ENCODE assay signal across 1 cellular context in the genomic region with DNA sequence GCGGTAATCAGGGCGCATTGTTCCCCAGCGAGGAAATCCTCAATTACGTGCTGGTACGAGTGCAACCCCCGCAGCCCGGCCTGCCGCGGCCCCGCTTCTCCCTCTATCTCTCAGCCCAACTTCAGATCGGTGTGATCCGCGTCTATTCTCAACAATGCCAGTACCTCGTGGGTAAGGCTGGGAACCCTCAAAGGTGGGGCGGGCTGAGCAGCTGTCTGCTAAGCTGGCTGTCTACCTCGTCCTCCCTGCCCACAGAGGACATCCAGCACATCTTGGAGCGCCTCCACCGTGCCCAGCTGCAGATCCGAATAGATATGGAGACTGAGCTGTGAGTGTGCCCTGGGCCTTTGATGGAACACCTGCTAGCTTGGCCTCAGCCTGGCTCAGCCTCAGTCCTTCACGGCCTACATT.
TF ChIP-seq lines count a peak whose summit lies in the region.

No MANE protein-coding gene starts in this region.

TF ChIP-seq in H1, 55 proteins besides CTCF, POLR2A, EP300 and RAD21:
- TF ChIP-seq SIRT6 (IDR thresholded peaks at IDR 0.05; ENCODE audit: low read length) (no peak), HDAC2 (IDR thresholded peaks at IDR 0.05; ENCODE audit: borderline replicate concordance in 1 of 2, low read depth in 2 of 2, low read length in 2 of 2) (no peak), RXRA (IDR thresholded peaks at IDR 0.05; ENCODE audit: insufficient read depth, low read depth, low read length) (no peak), SP4 (IDR thresholded peaks at IDR 0.05; ENCODE audit: low read length) (no peak), CBX8 (IDR thresholded peaks at IDR 0.05; ENCODE audit: borderline replicate concordance, low read depth, low read length) (no peak), POU5F1 (IDR thresholded peaks at IDR 0.05; ENCODE audit: low read depth, low read length) (no peak), CHD2 (IDR thresholded peaks at IDR 0.05; ENCODE audit: low read length) (no peak), FOSL1 (IDR thresholded peaks at IDR 0.05; ENCODE audit: insufficient read depth, low read depth, low read length) (no peak), RNF2 (IDR thresholded peaks at IDR 0.05; ENCODE audit: borderline replicate concordance, low read depth, low read length, missing control alignments, poor library complexity, severe bottlenecking) (no peak)
- TF ChIP-seq, protein P1, sequence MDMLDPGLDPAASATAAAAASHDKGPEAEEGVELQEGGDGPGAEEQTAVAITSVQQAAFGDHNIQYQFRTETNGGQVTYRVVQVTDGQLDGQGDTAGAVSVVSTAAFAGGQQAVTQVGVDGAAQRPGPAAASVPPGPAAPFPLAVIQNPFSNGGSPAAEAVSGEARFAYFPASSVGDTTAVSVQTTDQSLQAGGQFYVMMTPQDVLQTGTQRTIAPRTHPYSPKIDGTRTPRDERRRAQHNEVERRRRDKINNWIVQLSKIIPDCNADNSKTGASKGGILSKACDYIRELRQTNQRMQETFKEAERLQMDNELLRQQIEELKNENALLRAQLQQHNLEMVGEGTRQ (IDR thresholded peaks at IDR 0.05; ENCODE audit: low read length) = no peak
- TF ChIP-seq, protein P2, sequence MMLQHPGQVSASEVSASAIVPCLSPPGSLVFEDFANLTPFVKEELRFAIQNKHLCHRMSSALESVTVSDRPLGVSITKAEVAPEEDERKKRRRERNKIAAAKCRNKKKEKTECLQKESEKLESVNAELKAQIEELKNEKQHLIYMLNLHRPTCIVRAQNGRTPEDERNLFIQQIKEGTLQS (IDR thresholded peaks at IDR 0.05; ENCODE audit: insufficient read depth, low read depth, low read length) = no peak
